In genomic region chr1:206463911-206464310, GRCh38 we compare ENCODE assay signal across 11 cellular contexts.
"Had no signal": no experiment of that assay in that cellular context is flagged by ENCODE, and none has a peak within 500 bp of the region (broad histone marks: within the 10 kb centered on the region; RNA-seq: fewer than 3 reads in every experiment).

No MANE protein-coding gene starts in this region.

- H3K4me3 Mint-ChIP-seq: endodermal cell, mesothelial cell of epicardium had no signal

- H3K27ac Mint-ChIP-seq: endodermal cell, mesothelial cell of epicardium had no signal

- H3K27me3 ChIP-seq: neutrophil, right atrium auricular region, upper lobe of left lung had no signal

- H3K36me3 Mint-ChIP-seq: activated naive CD4-positive, alpha-beta T cell treated with anti-CD3 and anti-CD28 coated beads, Interleukin-2, amount 50 U/mL, for 24 hours had no signal

- H3K9me3 ChIP-seq: neutrophil, right atrium auricular region, upper lobe of left lung had no signal

- H3K4me3 ChIP-seq: right atrium auricular region, upper lobe of left lung had no signal

- DNase-seq: activated CD4-positive, alpha-beta T cell treated with anti-CD3 and anti-CD28 coated beads for 1 hour; activated effector memory CD4-positive, alpha-beta T cell treated with Interleukin-2 at 50 U/mL for 16 hours; endodermal cell; SHP77; stimulated activated CD4-positive, alpha-beta T cell treated with anti-CD3 and anti-CD28 coated beads, Interleukin-1b, Interleukin-23, amount 100 ng/mL, for 48 hours; stimulated activated naive CD4-positive, alpha-beta T cell; upper lobe of left lung had no signal

- H3K27me3 Mint-ChIP-seq: activated naive CD4-positive, alpha-beta T cell treated with anti-CD3 and anti-CD28 coated beads, Interleukin-2, amount 50 U/mL, for 24 hours had no signal

- H3K9me3 Mint-ChIP-seq: endodermal cell, mesothelial cell of epicardium had no signal

- H3K27ac ChIP-seq: upper lobe of left lung had no signal
